ENCODE assay signal across 1 cellular context in the genomic region with DNA sequence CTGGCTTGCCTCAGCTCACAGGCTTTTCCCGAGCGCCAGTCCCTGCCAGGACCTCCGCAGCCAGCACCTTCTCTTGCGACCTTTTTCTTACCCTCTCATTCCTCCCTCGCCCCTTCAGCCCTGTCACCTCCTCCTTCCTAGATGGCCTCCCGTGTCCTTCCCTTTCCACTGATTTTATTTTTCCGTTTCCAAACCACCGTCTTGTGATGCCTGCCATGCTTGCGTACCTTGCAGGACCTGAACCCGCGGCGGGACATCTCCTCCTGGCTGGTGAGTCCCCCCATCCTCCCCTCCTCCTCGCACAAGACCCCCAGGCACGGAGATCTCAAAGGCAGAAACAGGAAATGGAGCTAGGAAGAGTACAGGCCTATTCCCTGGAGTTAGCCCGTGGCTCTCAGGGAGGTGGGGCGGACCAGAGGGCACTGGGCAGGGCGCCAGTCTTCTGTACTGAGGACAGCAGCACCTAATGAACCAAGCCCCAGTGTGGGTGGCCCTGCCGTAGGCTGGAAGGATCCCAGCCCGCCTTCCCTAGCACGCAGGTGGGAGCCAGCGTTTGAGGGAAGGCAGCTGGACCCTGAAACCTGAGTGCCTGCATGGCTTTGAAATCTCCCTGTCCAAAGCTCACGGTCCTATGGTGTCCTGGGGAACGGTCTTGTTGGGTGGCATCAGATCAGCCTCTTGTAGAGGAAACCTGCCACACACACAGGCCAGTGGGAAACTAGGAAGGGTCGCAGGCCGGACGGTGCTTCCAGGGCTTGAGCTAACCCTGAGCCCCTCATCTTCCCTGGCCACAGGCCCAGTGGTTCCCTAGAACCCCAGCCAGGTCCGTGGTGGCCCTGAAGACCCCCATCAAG.
TF ChIP-seq lines count a peak whose summit lies in the region.

No MANE protein-coding gene starts in this region.

TF ChIP-seq in HepG2, 621 proteins besides CTCF, POLR2A, EP300 and RAD21 (continued from another document and continues in another):
- TF ChIP-seq, protein P1, sequence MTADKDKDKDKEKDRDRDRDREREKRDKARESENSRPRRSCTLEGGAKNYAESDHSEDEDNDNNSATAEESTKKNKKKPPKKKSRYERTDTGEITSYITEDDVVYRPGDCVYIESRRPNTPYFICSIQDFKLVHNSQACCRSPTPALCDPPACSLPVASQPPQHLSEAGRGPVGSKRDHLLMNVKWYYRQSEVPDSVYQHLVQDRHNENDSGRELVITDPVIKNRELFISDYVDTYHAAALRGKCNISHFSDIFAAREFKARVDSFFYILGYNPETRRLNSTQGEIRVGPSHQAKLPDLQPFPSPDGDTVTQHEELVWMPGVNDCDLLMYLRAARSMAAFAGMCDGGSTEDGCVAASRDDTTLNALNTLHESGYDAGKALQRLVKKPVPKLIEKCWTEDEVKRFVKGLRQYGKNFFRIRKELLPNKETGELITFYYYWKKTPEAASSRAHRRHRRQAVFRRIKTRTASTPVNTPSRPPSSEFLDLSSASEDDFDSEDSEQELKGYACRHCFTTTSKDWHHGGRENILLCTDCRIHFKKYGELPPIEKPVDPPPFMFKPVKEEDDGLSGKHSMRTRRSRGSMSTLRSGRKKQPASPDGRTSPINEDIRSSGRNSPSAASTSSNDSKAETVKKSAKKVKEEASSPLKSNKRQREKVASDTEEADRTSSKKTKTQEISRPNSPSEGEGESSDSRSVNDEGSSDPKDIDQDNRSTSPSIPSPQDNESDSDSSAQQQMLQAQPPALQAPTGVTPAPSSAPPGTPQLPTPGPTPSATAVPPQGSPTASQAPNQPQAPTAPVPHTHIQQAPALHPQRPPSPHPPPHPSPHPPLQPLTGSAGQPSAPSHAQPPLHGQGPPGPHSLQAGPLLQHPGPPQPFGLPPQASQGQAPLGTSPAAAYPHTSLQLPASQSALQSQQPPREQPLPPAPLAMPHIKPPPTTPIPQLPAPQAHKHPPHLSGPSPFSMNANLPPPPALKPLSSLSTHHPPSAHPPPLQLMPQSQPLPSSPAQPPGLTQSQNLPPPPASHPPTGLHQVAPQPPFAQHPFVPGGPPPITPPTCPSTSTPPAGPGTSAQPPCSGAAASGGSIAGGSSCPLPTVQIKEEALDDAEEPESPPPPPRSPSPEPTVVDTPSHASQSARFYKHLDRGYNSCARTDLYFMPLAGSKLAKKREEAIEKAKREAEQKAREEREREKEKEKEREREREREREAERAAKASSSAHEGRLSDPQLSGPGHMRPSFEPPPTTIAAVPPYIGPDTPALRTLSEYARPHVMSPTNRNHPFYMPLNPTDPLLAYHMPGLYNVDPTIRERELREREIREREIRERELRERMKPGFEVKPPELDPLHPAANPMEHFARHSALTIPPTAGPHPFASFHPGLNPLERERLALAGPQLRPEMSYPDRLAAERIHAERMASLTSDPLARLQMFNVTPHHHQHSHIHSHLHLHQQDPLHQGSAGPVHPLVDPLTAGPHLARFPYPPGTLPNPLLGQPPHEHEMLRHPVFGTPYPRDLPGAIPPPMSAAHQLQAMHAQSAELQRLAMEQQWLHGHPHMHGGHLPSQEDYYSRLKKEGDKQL (CRISPR knock-in tag; IDR thresholded peaks at IDR 0.05; ENCODE audit: low read depth) = 0 out of 2 replicates have a peak, but pooled peaks have one; percentile 33
- TF ChIP-seq ZBTB21 (CRISPR knock-in tag; IDR thresholded peaks at IDR 0.05) = 0 out of 2 replicates have a peak, but pooled peaks have one; percentile 15
- TF ChIP-seq, protein P2, sequence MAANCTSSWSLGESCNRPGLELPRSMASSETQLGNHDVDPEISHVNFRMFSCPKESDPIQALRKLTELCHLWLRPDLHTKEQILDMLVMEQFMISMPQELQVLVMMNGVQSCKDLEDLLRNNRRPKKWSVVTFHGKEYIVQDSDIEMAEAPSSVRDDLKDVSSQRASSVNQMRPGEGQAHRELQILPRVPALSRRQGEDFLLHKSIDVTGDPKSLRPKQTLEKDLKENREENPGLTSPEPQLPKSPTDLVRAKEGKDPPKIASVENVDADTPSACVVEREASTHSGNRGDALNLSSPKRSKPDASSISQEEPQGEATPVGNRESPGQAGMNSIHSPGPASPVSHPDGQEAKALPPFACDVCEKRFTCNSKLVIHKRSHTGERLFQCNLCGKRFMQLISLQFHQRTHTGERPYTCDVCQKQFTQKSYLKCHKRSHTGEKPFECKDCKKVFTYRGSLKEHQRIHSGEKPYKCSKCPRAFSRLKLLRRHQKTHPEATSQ (CRISPR knock-in tag; IDR thresholded peaks at IDR 0.05; ENCODE audit: borderline replicate concordance) = 0 out of 2 replicates have a peak, but pooled peaks have one; percentile 61
- TF ChIP-seq, protein P3, sequence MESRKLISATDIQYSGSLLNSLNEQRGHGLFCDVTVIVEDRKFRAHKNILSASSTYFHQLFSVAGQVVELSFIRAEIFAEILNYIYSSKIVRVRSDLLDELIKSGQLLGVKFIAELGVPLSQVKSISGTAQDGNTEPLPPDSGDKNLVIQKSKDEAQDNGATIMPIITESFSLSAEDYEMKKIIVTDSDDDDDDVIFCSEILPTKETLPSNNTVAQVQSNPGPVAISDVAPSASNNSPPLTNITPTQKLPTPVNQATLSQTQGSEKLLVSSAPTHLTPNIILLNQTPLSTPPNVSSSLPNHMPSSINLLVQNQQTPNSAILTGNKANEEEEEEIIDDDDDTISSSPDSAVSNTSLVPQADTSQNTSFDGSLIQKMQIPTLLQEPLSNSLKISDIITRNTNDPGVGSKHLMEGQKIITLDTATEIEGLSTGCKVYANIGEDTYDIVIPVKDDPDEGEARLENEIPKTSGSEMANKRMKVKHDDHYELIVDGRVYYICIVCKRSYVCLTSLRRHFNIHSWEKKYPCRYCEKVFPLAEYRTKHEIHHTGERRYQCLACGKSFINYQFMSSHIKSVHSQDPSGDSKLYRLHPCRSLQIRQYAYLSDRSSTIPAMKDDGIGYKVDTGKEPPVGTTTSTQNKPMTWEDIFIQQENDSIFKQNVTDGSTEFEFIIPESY (CRISPR knock-in tag; IDR thresholded peaks at IDR 0.05) = no peak
- TF ChIP-seq ZBTB25 (CRISPR knock-in tag; IDR thresholded peaks at IDR 0.05) = peak; percentile 73
- TF ChIP-seq, protein P4, sequence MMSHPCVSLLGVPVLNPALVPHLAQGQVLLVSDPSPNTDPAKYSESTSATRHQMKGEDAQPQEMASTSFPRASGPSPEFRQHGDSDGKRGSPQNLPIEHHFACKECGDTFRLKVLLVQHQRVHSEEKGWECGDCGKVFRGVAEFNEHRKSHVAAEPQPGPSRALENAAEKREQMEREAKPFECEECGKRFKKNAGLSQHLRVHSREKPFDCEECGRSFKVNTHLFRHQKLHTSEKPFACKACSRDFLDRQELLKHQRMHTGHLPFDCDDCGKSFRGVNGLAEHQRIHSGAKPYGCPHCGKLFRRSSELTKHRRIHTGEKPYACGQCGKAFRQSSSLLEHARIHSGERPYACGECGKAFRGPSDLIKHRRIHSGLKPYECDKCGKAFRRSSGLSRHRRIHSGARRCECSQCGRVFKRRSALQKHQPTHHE (CRISPR knock-in tag; IDR thresholded peaks at IDR 0.05; ENCODE audit: borderline replicate concordance) = no peak; the same call in 1 of the 2 replicates
- TF ChIP-seq ZNF281 (CRISPR knock-in tag; IDR thresholded peaks at IDR 0.05; ENCODE audit: borderline replicate concordance) = no peak; the same call in 1 of the 2 replicates
- no peak for TF ChIP-seq SNAPC5 (CRISPR knock-in tag; IDR thresholded peaks at IDR 0.05; ENCODE audit: borderline replicate concordance)
- peak; percentile 74; the same call in 1 of the 2 replicates for TF ChIP-seq ZNF772 (CRISPR knock-in tag; IDR thresholded peaks at IDR 0.05)
- TF ChIP-seq ZNF530 (CRISPR knock-in tag; IDR thresholded peaks at IDR 0.05; ENCODE audit: low read depth) = no peak
- TF ChIP-seq NFE2L2 (IDR thresholded peaks at IDR 0.05; ENCODE audit: low read length) = no peak
- no peak for TF ChIP-seq MED13 (CRISPR knock-in tag; IDR thresholded peaks at IDR 0.05)
- TF ChIP-seq, protein P5, sequence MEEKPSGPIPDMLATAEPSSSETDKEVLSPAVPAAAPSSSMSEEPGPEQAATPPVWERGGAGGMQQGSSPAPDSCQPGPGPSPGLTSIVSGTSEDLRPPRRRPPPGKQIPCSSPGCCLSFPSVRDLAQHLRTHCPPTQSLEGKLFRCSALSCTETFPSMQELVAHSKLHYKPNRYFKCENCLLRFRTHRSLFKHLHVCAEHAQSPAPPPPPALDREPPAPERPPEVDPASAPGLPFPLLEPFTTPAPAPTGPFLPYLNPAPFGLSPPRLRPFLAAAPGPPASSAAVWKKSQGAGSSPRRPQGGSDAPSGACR (CRISPR knock-in tag; IDR thresholded peaks at IDR 0.05) = no peak
- TF ChIP-seq ZNF800 (CRISPR knock-in tag; IDR thresholded peaks at IDR 0.05) = no peak
- peak; percentile 78 for TF ChIP-seq HDAC1 (CRISPR knock-in tag; IDR thresholded peaks at IDR 0.05)
- no peak; the same call in 1 of the 2 replicates for TF ChIP-seq ZFP36L2 (CRISPR knock-in tag; IDR thresholded peaks at IDR 0.05)
- 0 out of 2 replicates have a peak, but pooled peaks have one; percentile 70 for TF ChIP-seq ARNT2 (CRISPR knock-in tag; IDR thresholded peaks at IDR 0.05; ENCODE audit: low read depth)
- no peak for TF ChIP-seq KLF12 (CRISPR knock-in tag; IDR thresholded peaks at IDR 0.05; ENCODE audit: borderline replicate concordance)
